In genomic region chrX:29662759-29663503, GRCh38 we compare ENCODE assay signal across 8 cellular contexts.
A peak's percentile ranks its signal among the peaks of the same experiment; 100 is the strongest.
DNase-seq lines count a peak whose midpoint lies in the region; ATAC-seq and TF ChIP-seq lines count a peak whose summit lies in the region.

No MANE protein-coding gene starts in this region.

- H3K36me3 Mint-ChIP-seq in WTC11: no peaks in the 10 kb centered on the region

- H3K27ac ChIP-seq in WERI-Rb-1: no peak overlapping the region

- no peaks in the 10 kb centered on the region for H3K27me3 Mint-ChIP-seq in WTC11 (ENCODE audit: low read depth)

- ATAC-seq in GM18508 (IDR thresholded peaks at IDR 0.05; ENCODE audit: insufficient read depth, unreplicated experiment) (peak; percentile 64), HG03045 (IDR thresholded peaks at IDR 0.05; ENCODE audit: unreplicated experiment) (peak; percentile 81), WTC11 (no peak), GM19328 (IDR thresholded peaks at IDR 0.05; ENCODE audit: unreplicated experiment) (no peak), GM21528 (IDR thresholded peaks at IDR 0.05; ENCODE audit: low FRiP score, unreplicated experiment) (no peak)

- TF ChIP-seq CTCF in WTC11 (IDR thresholded peaks at IDR 0.05) (no peak), WERI-Rb-1 (IDR thresholded peaks at IDR 0.05; ENCODE audit: low read depth, low read length) (no peak)

- peaks cover 3% of the 10 kb centered on the region; the same call in 1 of the 2 replicates for H3K4me1 Mint-ChIP-seq in WTC11

- H3K9me3 ChIP-seq in WERI-Rb-1 (ENCODE audit: severe bottlenecking): no peaks in the 10 kb centered on the region

- H3K4me3 Mint-ChIP-seq in WTC11: no peak overlapping the region

- H3K27ac Mint-ChIP-seq in WTC11: peak overlapping the region; percentile 57; the same call in 1 of the 2 replicates

- no peak overlapping the region for H3K4me3 ChIP-seq in WERI-Rb-1 (ENCODE audit: low read depth, low read length)

- H3K9me3 Mint-ChIP-seq in WTC11: no peaks in the 10 kb centered on the region

- H3K36me3 ChIP-seq in WERI-Rb-1: no peaks in the 10 kb centered on the region

- CTCF ChIA-PET in WTC11 (lab: Charles Lee): no interaction called here

- POLR2A ChIA-PET in WTC11 (lab: Charles Lee): no interaction called here

- H3K27me3 ChIP-seq in WERI-Rb-1 (ENCODE audit: insufficient read depth, low read depth, severe bottlenecking): no peaks in the 10 kb centered on the region

- DNase-seq in WTC11 (ENCODE audit: low spot score) (no peak), medulla oblongata (ENCODE audit: extremely low spot score) (peak; percentile 71), WERI-Rb-1 (no peak), GF-D8 (lab: John Stamatoyannopoulos, UW) (no peak)

TF ChIP-seq in WTC11, 78 proteins besides CTCF, POLR2A, EP300 and RAD21:
- TF ChIP-seq ATF1 (CRISPR knock-in tag; IDR thresholded peaks at IDR 0.05): no peak
- no peak for TF ChIP-seq SOX15 (CRISPR knock-in tag; IDR thresholded peaks at IDR 0.05)
- no peak for TF ChIP-seq ESRRA (CRISPR knock-in tag; IDR thresholded peaks at IDR 0.05; ENCODE audit: borderline replicate concordance)
- TF ChIP-seq ARID4B (CRISPR knock-in tag; IDR thresholded peaks at IDR 0.05; ENCODE audit: borderline replicate concordance): no peak

Comparison
In these comparisons a context has a peak if more than half of its experiments do, and no peak if none do; other contexts are left out.
1. ATAC-seq: peak in GM18508 (single experiment) and HG03045 (single experiment); none in WTC11 (single experiment), GM19328 (single experiment) and GM21528 (single experiment).